Comparison of ENCODE assay signal across 23 cellular contexts in genomic region chr1:234845836-234846235, GRCh38.
DNase-seq lines count a peak whose midpoint lies in the region; ATAC-seq lines count a peak whose summit lies in the region.
"Had no signal": no experiment of that assay in that cellular context is flagged by ENCODE, and none has a peak within 500 bp of the region (broad histone marks: within the 10 kb centered on the region; RNA-seq: fewer than 3 reads in every experiment).

No MANE protein-coding gene starts in this region.

- no peak for DNase-seq in activated naive CD4-positive, alpha-beta T cell treated with anti-CD3 and anti-CD28 coated beads for 36 hours
- DNase-seq in activated naive CD4-positive, alpha-beta T cell (lab: John Stamatoyannopoulos, UW), result no peak
- peak; percentile 11 for DNase-seq in MV-4-11 (lab: John Stamatoyannopoulos, UW)
- DNase-seq in activated naive CD8-positive, alpha-beta T cell treated with anti-CD3 and anti-CD28 coated beads for 36 hours, result no peak
- DNase-seq: activated CD4-positive, CD25-positive, alpha-beta regulatory T cell; anterior cingulate cortex; Calu3; cerebellar nuclear complex; H9; heart left ventricle; KBM-7; left ventricle myocardium superior; NCI-H1105 treated with DMSO at 0.1 percent for 48 hours; NCI-H526; occipital lobe; right cardiac atrium; SHP77 had no signal

- no peak overlapping the region for H3K4me3 Mint-ChIP-seq in activated naive CD4-positive, alpha-beta T cell treated with anti-CD3 and anti-CD28 coated beads for 36 hours
- H3K4me3 Mint-ChIP-seq in activated naive CD8-positive, alpha-beta T cell treated with anti-CD3 and anti-CD28 coated beads for 36 hours, result no peak overlapping the region
- no peak overlapping the region for H3K4me3 Mint-ChIP-seq in stimulated activated memory B cell treated with anti-CD40 and anti-IgM and Interleukin-4, amounts not matched to agents 10 μg/mL and 1 μg/mL and 100 μg/mL, for 72 hours
- H3K4me3 Mint-ChIP-seq: H9, immature natural killer cell, type B pancreatic cell had no signal

- no peaks in the 10 kb centered on the region for H3K36me3 Mint-ChIP-seq in activated naive CD4-positive, alpha-beta T cell treated with anti-CD3 and anti-CD28 coated beads for 36 hours (ENCODE audit: low read depth)
- H3K36me3 Mint-ChIP-seq in activated naive CD8-positive, alpha-beta T cell treated with anti-CD3 and anti-CD28 coated beads for 36 hours, result peaks cover 7% of the 10 kb centered on the region
- no peaks in the 10 kb centered on the region for H3K36me3 Mint-ChIP-seq in stimulated activated memory B cell treated with anti-CD40 and anti-IgM and Interleukin-4, amounts not matched to agents 10 μg/mL and 1 μg/mL and 100 μg/mL, for 72 hours
- H3K36me3 Mint-ChIP-seq: immature natural killer cell had no signal

- intact Hi-C loops in activated naive CD4-positive, alpha-beta T cell treated with anti-CD3 and anti-CD28 coated beads for 36 hours (cut with micrococcal nuclease), result loop anchor here (10.0 kb wide), 1 partner anchor 441 kb away; no protein-coding TSS in a partner anchor

- peak overlapping the region; percentile 96 for H3K27ac Mint-ChIP-seq in activated naive CD4-positive, alpha-beta T cell treated with anti-CD3 and anti-CD28 coated beads for 36 hours
- H3K27ac Mint-ChIP-seq in activated naive CD8-positive, alpha-beta T cell treated with anti-CD3 and anti-CD28 coated beads for 36 hours, result peak overlapping the region; percentile 70
- H3K27ac Mint-ChIP-seq in stimulated activated memory B cell treated with anti-CD40 and anti-IgM and Interleukin-4, amounts not matched to agents 10 μg/mL and 1 μg/mL and 100 μg/mL, for 72 hours, result peak overlapping the region; percentile 90
- H3K27ac Mint-ChIP-seq: H9, type B pancreatic cell had no signal

- no peaks in the 10 kb centered on the region for H3K27me3 Mint-ChIP-seq in activated naive CD4-positive, alpha-beta T cell treated with anti-CD3 and anti-CD28 coated beads for 36 hours (ENCODE audit: low read depth)
- no peaks in the 10 kb centered on the region for H3K27me3 Mint-ChIP-seq in activated naive CD8-positive, alpha-beta T cell treated with anti-CD3 and anti-CD28 coated beads for 36 hours
- H3K27me3 Mint-ChIP-seq in stimulated activated memory B cell treated with anti-CD40 and anti-IgM and Interleukin-4, amounts not matched to agents 10 μg/mL and 1 μg/mL and 100 μg/mL, for 72 hours, result no peaks in the 10 kb centered on the region
- H3K27me3 Mint-ChIP-seq: type B pancreatic cell had no signal

- CTCF ChIA-PET in activated naive CD4-positive, alpha-beta T cell treated with anti-CD3 and anti-CD28 coated beads for 36 hours (lab: Charles Lee), result interaction anchor here (0.8 to 2.4 kb wide), 5 partner anchors 82 to 347 kb away, joined by 3 to 8 read pairs (median 4); no protein-coding TSS in a partner anchor

- peaks cover 92% of the 10 kb centered on the region for H3K4me1 Mint-ChIP-seq in activated naive CD4-positive, alpha-beta T cell treated with anti-CD3 and anti-CD28 coated beads for 36 hours (ENCODE audit: low read depth)
- peaks cover 83% of the 10 kb centered on the region for H3K4me1 Mint-ChIP-seq in activated naive CD8-positive, alpha-beta T cell treated with anti-CD3 and anti-CD28 coated beads for 36 hours
- H3K4me1 Mint-ChIP-seq in stimulated activated memory B cell treated with anti-CD40 and anti-IgM and Interleukin-4, amounts not matched to agents 10 μg/mL and 1 μg/mL and 100 μg/mL, for 72 hours, result peaks cover 63% of the 10 kb centered on the region

- peaks cover 1% of the 10 kb centered on the region for H3K9me3 Mint-ChIP-seq in activated naive CD4-positive, alpha-beta T cell treated with anti-CD3 and anti-CD28 coated beads for 36 hours
- H3K9me3 Mint-ChIP-seq in activated naive CD8-positive, alpha-beta T cell treated with anti-CD3 and anti-CD28 coated beads for 36 hours, result peaks cover 6% of the 10 kb centered on the region
- H3K9me3 Mint-ChIP-seq in stimulated activated memory B cell treated with anti-CD40 and anti-IgM and Interleukin-4, amounts not matched to agents 10 μg/mL and 1 μg/mL and 100 μg/mL, for 72 hours, result no peaks in the 10 kb centered on the region
- H3K9me3 Mint-ChIP-seq: immature natural killer cell had no signal

- ATAC-seq in stimulated activated memory B cell treated with anti-CD40 and anti-IgM and Interleukin-4, amounts not matched to agents 10 μg/mL and 1 μg/mL and 100 μg/mL, for 72 hours, result no peak
- ATAC-seq in HG03521 (IDR thresholded peaks at IDR 0.05; ENCODE audit: unreplicated experiment) (no peak), GM19397 (IDR thresholded peaks at IDR 0.05; ENCODE audit: unreplicated experiment) (no peak), GM18520 (IDR thresholded peaks at IDR 0.05; ENCODE audit: unreplicated experiment) (no peak)
- ATAC-seq: heart left ventricle, left ventricle myocardium superior, right cardiac atrium had no signal
